ENCODE assay signal across 11 cellular contexts in the genomic region with DNA sequence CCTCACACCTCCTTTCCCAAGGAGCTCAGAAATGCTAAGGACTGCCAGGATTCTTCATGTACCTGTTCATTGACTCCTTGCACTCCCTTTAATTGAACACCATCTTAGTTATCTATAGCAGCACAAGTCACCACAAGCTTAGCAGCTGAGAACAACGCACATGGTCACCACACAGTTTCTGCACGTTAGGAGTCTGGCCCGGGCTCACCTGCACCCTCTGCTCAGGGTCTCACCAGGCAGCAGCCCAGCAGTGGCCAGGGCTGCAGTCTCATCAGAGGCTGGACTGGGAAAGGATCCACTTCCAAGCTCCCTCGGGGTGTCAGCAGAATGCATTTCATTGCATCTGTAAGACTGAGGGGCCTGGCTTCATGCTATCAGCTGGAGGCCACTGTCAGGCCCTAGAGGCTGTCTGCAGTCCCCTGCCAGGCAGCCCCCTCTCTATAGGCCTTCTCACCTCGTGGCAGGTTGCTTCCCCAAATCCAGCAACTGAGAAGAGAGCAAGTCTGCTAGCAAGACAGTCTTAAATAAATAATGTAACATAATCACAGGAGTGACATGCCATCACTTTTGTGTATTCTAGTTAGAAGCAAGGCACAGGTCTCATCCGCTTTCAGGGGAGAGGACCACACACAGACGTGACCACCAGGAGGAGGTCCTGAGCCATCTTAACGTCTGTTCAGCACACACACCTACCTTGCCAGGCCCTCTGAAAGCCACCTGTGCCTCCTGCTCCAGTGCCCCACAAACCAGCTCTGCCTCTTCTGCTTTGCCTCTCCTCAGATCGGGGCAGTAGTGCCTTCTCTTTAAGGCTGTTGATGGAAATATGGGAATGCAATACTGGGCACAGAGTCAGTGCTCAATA.
A peak's percentile ranks its signal among the peaks of the same experiment; 100 is the strongest.
DNase-seq lines count a peak whose midpoint lies in the region; ATAC-seq and TF ChIP-seq lines count a peak whose summit lies in the region.
"Had no signal": no experiment of that assay in that cellular context is flagged by ENCODE, and none has a peak within 500 bp of the region (broad histone marks: within the 10 kb centered on the region; RNA-seq: fewer than 3 reads in every experiment).

No MANE protein-coding gene starts in this region.

- H3K4me3 ChIP-seq in mesenchymal stem cell (ENCODE audit: insufficient read depth in 1 of 2, low read depth in 1 of 2, low read length in 2 of 2): no peak overlapping the region
- no peak overlapping the region for H3K4me3 ChIP-seq in left ventricle myocardium inferior

- no peak overlapping the region for H3K18ac ChIP-seq in mesenchymal stem cell (ENCODE audit: low read depth in 1 of 2, low read length in 2 of 2)

- H3K36me3 ChIP-seq in mesenchymal stem cell (ENCODE audit: control insufficient read depth in 1 of 2, insufficient read depth in 2 of 2, low read depth in 1 of 2, low read length in 2 of 2): no peaks in the 10 kb centered on the region
- H3K36me3 ChIP-seq in left ventricle myocardium inferior: no peaks in the 10 kb centered on the region

- H3K4me1 ChIP-seq in mesenchymal stem cell (ENCODE audit: control insufficient read depth, insufficient read depth, low read depth, low read length) (peaks cover 25% of the 10 kb centered on the region), left ventricle myocardium inferior (no peaks in the 10 kb centered on the region)

- WGBS in mesenchymal stem cell: 78% methylated on average over 8 of the region's 9 CpGs

- no peak overlapping the region for H4K8ac ChIP-seq in mesenchymal stem cell (ENCODE audit: low read length)

- no peak overlapping the region for H3K27ac ChIP-seq in mesenchymal stem cell (ENCODE audit: low read length, poor library complexity, severe bottlenecking)
- H3K27ac ChIP-seq in left ventricle myocardium inferior (replicated peaks): no peak overlapping the region

- H2BK5ac ChIP-seq in mesenchymal stem cell (ENCODE audit: low read depth, low read length, poor library complexity, severe bottlenecking): no peak overlapping the region

- no peak overlapping the region for H3K4me2 ChIP-seq in mesenchymal stem cell (ENCODE audit: low read length, poor library complexity, severe bottlenecking)

- TF ChIP-seq CTCF in left ventricle myocardium inferior (IDR thresholded peaks at IDR 0.05; ENCODE audit: borderline replicate concordance): no peak

- H2BK12ac ChIP-seq in mesenchymal stem cell (ENCODE audit: low read length in 2 of 2): no peak overlapping the region

- no peak overlapping the region for H3K14ac ChIP-seq in mesenchymal stem cell (ENCODE audit: low read length in 2 of 2)

- peak; percentile 55 for ATAC-seq in GM19455 (IDR thresholded peaks at IDR 0.05; ENCODE audit: unreplicated experiment)
- ATAC-seq in HG03439 (IDR thresholded peaks at IDR 0.05; ENCODE audit: unreplicated experiment): no peak
- no peak for ATAC-seq in HG02610 (IDR thresholded peaks at IDR 0.05; ENCODE audit: unreplicated experiment)
- ATAC-seq: naive thymus-derived CD4-positive, alpha-beta T cell had no signal

- H2AFZ ChIP-seq in mesenchymal stem cell (ENCODE audit: low read depth, low read length): no peak overlapping the region

- no peak overlapping the region for H3K23ac ChIP-seq in mesenchymal stem cell (ENCODE audit: low read length in 2 of 2)

- no peak overlapping the region for H2BK120ac ChIP-seq in mesenchymal stem cell (ENCODE audit: low read depth, low read length)

- H3K9ac ChIP-seq in mesenchymal stem cell (ENCODE audit: low read length): no peak overlapping the region

- no peaks in the 10 kb centered on the region for H3K79me1 ChIP-seq in mesenchymal stem cell (replicated peaks; ENCODE audit: low read length, poor library complexity, severe bottlenecking)

- DNase-seq in DMS53 (lab: John Stamatoyannopoulos, UW) (peak; percentile 23), DMS53 treated with DMSO at 0.1 percent for 48 hours (lab: John Stamatoyannopoulos, UW; ENCODE audit: unreplicated experiment) (no peak), NCI-H526 treated with DMSO at 0.1 percent for 48 hours (lab: John Stamatoyannopoulos, UW) (peak; percentile 33), mesenchymal stem cell (no peak), left ventricle myocardium inferior (no peak)
- DNase-seq: 8988T; activated CD4-positive, CD25-positive, alpha-beta regulatory T cell had no signal

- H3K9me3 ChIP-seq in mesenchymal stem cell (ENCODE audit: control insufficient read depth, low read length): no peaks in the 10 kb centered on the region
- no peaks in the 10 kb centered on the region for H3K9me3 ChIP-seq in left ventricle myocardium inferior (replicated peaks)

- H2BK15ac ChIP-seq in mesenchymal stem cell (ENCODE audit: low read depth, poor library complexity, severe bottlenecking): peak overlapping the region; percentile 50

- peaks cover 0 to 72% of the 10 kb centered on the region in 2 experiments for H3K27me3 ChIP-seq in mesenchymal stem cell (ENCODE audit: control insufficient read depth in 1 of 2, insufficient read depth in 1 of 2, low read length in 2 of 2)
- H3K27me3 ChIP-seq in left ventricle myocardium inferior (ENCODE audit: low read depth): peaks cover 45% of the 10 kb centered on the region

- H3K4ac ChIP-seq in mesenchymal stem cell (ENCODE audit: low read depth in 1 of 2, low read length in 2 of 2): no peak overlapping the region

- no peak overlapping the region for H2AK5ac ChIP-seq in mesenchymal stem cell (ENCODE audit: low read length, severe bottlenecking)

- no peak overlapping the region for H4K91ac ChIP-seq in mesenchymal stem cell (ENCODE audit: low read length)

- intact Hi-C loops in left ventricle myocardium inferior (cut with micrococcal nuclease): no loop called here

Comparison
In these comparisons a context has a peak if more than half of its experiments do, and no peak if none do; other contexts are left out.
1. DNase-seq: peak in DMS53 (single experiment) and NCI-H526 treated with DMSO at 0.1 percent for 48 hours (single experiment); none in DMS53 treated with DMSO at 0.1 percent for 48 hours (single experiment), mesenchymal stem cell (single experiment) and left ventricle myocardium inferior (single experiment).